ENCODE assay signal across 30 cellular contexts in the genomic region with DNA sequence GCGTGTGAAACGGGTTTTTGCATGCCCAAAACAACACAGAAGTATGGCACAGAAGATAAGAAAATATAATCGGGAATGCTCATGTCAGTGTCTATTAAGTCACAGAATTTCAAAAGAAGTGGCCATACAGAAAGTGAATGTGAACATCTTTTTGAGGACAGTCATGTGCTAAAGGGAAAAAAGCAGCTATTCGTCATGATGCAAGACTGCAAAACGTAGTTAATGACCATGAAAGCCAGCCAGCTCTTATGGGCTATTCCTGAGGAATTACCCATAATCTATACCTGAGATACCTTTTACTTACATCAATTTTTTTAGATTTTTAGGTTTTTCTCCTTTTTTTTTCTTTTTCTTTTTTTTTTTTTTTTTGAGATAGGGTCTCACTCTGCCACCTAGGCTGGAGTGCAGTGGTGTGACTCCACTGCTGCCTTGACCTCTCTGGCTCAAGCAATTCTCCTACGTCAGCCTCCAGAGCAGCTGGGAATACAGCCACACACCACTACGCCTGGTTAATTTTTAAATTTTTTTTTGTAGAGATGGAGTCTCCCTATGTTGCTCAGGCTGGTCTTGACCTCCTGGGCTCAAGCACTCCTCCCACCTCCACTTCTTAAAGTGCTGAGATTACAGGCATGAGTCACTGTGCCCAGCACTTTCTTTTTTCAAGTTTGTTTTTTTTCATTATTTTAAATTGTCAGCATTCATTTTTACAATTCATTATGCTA. TPM values are rescaled to one million over a fixed set of nuclear protein-coding genes. Genes with fewer than 3 reads are reported as not detected.
DNase-seq lines count a peak whose midpoint lies in the region; ATAC-seq, FAIRE-seq and TF ChIP-seq lines count a peak whose summit lies in the region.
"Had no signal": no experiment of that assay in that cellular context is flagged by ENCODE, and none has a peak within 500 bp of the region (broad histone marks: within the 10 kb centered on the region; RNA-seq: fewer than 3 reads in every experiment).

No MANE protein-coding gene starts in this region.

- peak overlapping the region; percentile 14; the same call in 2 of the 3 replicates for H3K4me3 ChIP-seq in A549
- H3K4me3 ChIP-seq in fibroblast of mammary gland (ENCODE audit: control insufficient read depth, low read depth, low read length): no peak overlapping the region
- H3K4me3 ChIP-seq in lower lobe of right lung: no peak overlapping the region
- H3K4me3 ChIP-seq: heart left ventricle, right lobe of liver, tibial artery had no signal

- DNase-seq in A549 (ENCODE audit: low read depth in 1 of 2, low spot score in 1 of 2) (peak in 1 of 2 experiments; percentile 82), NCI-H226 (peak; percentile 45), fibroblast of mammary gland (ENCODE audit: low read depth) (peak; percentile 10), lower lobe of right lung (peak; percentile 34), NCI-H526 (lab: John Stamatoyannopoulos, UW) (no peak)
- no peak for DNase-seq in activated CD8-positive, alpha-beta memory T cell treated with anti-CD3 and anti-CD28 coated beads, Interleukin-2, amount 50 U/mL, for 48 hours
- DNase-seq in stimulated activated naive CD4-positive, alpha-beta T cell treated with Interleukin-2 at 50 U/mL for 16 hours (lab: John Stamatoyannopoulos, UW): no peak
- DNase-seq: 8988T; activated CD4-positive, alpha-beta memory T cell treated with anti-CD3 and anti-CD28 coated beads for 36 hours; activated CD4-positive, CD25-positive, alpha-beta regulatory T cell; activated effector memory CD4-positive, alpha-beta T cell treated with Interleukin-2 at 50 U/mL for 16 hours; activated naive CD8-positive, alpha-beta T cell treated with anti-CD3 and anti-CD28 coated beads for 36 hours; activated T-cell treated with anti-CD3 and anti-CD28 coated beads for 4 hours; AML-193; CD8-positive, alpha-beta T cell; DMS153; GF-D8; H7; heart left ventricle; NCI-H1092 treated with DMSO at 0.1 percent for 48 hours; NCI-H1930; NCI-H345; OCI-M1; right lobe of liver; SHP77; SW 1271; tibial artery had no signal

- peaks cover 15% of the 10 kb centered on the region for H3K9me3 ChIP-seq in A549
- no peaks in the 10 kb centered on the region for H3K9me3 ChIP-seq in lower lobe of right lung
- H3K9me3 ChIP-seq: right lobe of liver had no signal

- ATAC-seq in A549 (peak; percentile 93 to 99), lower lobe of right lung (peak; percentile 79 to 98), HG02571 (IDR thresholded peaks at IDR 0.05; ENCODE audit: unreplicated experiment) (no peak)
- ATAC-seq: CD8-positive, alpha-beta T cell; heart left ventricle had no signal

- no peak for TF ChIP-seq POLR2A in A549 (IDR thresholded peaks at IDR 0.05; ENCODE audit: low read length)

- TF ChIP-seq CTCF in A549 (IDR thresholded peaks at IDR 0.05): no peak
- TF ChIP-seq CTCF in fibroblast of mammary gland (conservative IDR thresholded peaks at IDR 0.05; ENCODE audit: control insufficient read depth, insufficient read depth, low read depth, low read length): no peak
- no peak for TF ChIP-seq CTCF in lower lobe of right lung (IDR thresholded peaks at IDR 0.05)

- POLR2A ChIA-PET in A549 (lab: Yijun Ruan, JAX): interaction anchor here (0.9 kb wide), 1 partner anchor 16 kb away, joined by 4 read pairs; no protein-coding TSS in a partner anchor

- H3K27me3 ChIP-seq in lower lobe of right lung (ENCODE audit: low read depth): no peaks in the 10 kb centered on the region
- H3K27me3 ChIP-seq: tibial artery had no signal

- TF ChIP-seq EP300 in A549 (IDR thresholded peaks at IDR 0.05): no peak

- H3K27ac ChIP-seq in A549 (peak overlapping the region; percentile 66 to 82), lower lobe of right lung (no peak overlapping the region)
- H3K27ac ChIP-seq: heart left ventricle, right lobe of liver, tibial artery had no signal

- intact Hi-C loops in lower lobe of right lung (cut with DNase I): no loop called here

- 0 out of 5 replicates have a peak, but pooled peaks of 1 of the 2 experiments have one; percentile 11 for TF ChIP-seq RAD21 in A549 (conservative IDR thresholded peaks at IDR 0.05 in 1 of 2, IDR thresholded peaks at IDR 0.05 in 1 of 2)

- CTCF ChIA-PET in A549 (lab: Yijun Ruan, JAX): interaction anchor here (0.6 to 5.6 kb wide), 7 partner anchors 8 to 572 kb away, joined by 3 to 25 read pairs (median 5); no protein-coding TSS in a partner anchor

- no peak for FAIRE-seq in A549 (lab: Jason Lieb, UNC)
- FAIRE-seq: GM18507 had no signal

- H3K4me1 ChIP-seq in A549 (peaks cover 18% of the 10 kb centered on the region), lower lobe of right lung (no peaks in the 10 kb centered on the region)
- H3K4me1 ChIP-seq: heart left ventricle, right lobe of liver, tibial artery had no signal

- H3K4me2 ChIP-seq in A549: peak overlapping the region; percentile 77

- no peaks in the 10 kb centered on the region for H3K36me3 ChIP-seq in lower lobe of right lung
- H3K36me3 ChIP-seq: heart left ventricle, right lobe of liver, tibial artery had no signal

- 42% methylated on average over 7 of the region's 7 CpGs for WGBS in A549 (ENCODE audit: missing lambda C conversion rate)

TF ChIP-seq in A549, 52 proteins besides CTCF, POLR2A, EP300 and RAD21:
- TF ChIP-seq JUNB (IDR thresholded peaks at IDR 0.05): peak; percentile 50; the same call in 1 of the 2 replicates
- no peak for TF ChIP-seq MYC (IDR thresholded peaks at IDR 0.05; ENCODE audit: borderline replicate concordance, low read length)
- no peak for TF ChIP-seq TFCP2L1 (CRISPR knock-in tag; IDR thresholded peaks at IDR 0.05)
- TF ChIP-seq, protein P1, sequence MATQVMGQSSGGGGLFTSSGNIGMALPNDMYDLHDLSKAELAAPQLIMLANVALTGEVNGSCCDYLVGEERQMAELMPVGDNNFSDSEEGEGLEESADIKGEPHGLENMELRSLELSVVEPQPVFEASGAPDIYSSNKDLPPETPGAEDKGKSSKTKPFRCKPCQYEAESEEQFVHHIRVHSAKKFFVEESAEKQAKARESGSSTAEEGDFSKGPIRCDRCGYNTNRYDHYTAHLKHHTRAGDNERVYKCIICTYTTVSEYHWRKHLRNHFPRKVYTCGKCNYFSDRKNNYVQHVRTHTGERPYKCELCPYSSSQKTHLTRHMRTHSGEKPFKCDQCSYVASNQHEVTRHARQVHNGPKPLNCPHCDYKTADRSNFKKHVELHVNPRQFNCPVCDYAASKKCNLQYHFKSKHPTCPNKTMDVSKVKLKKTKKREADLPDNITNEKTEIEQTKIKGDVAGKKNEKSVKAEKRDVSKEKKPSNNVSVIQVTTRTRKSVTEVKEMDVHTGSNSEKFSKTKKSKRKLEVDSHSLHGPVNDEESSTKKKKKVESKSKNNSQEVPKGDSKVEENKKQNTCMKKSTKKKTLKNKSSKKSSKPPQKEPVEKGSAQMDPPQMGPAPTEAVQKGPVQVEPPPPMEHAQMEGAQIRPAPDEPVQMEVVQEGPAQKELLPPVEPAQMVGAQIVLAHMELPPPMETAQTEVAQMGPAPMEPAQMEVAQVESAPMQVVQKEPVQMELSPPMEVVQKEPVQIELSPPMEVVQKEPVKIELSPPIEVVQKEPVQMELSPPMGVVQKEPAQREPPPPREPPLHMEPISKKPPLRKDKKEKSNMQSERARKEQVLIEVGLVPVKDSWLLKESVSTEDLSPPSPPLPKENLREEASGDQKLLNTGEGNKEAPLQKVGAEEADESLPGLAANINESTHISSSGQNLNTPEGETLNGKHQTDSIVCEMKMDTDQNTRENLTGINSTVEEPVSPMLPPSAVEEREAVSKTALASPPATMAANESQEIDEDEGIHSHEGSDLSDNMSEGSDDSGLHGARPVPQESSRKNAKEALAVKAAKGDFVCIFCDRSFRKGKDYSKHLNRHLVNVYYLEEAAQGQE (IDR thresholded peaks at IDR 0.05): no peak
- no peak for TF ChIP-seq BHLHE40 (IDR thresholded peaks at IDR 0.05; ENCODE audit: low read depth, low read length)
- TF ChIP-seq NPAS2 (CRISPR knock-in tag; IDR thresholded peaks at IDR 0.05; ENCODE audit: borderline replicate concordance): no peak
- TF ChIP-seq GATA3 (IDR thresholded peaks at IDR 0.05; ENCODE audit: borderline replicate concordance): no peak
- 0 out of 2 replicates have a peak, but pooled peaks have one; percentile 39 for TF ChIP-seq FOSL2 (IDR thresholded peaks at IDR 0.05)
- TF ChIP-seq FOSL2 (CRISPR knock-in tag; IDR thresholded peaks at IDR 0.05): peak; percentile 69
- TF ChIP-seq JUN (IDR thresholded peaks at IDR 0.05): peak in 1 of 2 experiments; percentile 47; a peak in 1 of 5 replicates
- TF ChIP-seq, protein P2, sequence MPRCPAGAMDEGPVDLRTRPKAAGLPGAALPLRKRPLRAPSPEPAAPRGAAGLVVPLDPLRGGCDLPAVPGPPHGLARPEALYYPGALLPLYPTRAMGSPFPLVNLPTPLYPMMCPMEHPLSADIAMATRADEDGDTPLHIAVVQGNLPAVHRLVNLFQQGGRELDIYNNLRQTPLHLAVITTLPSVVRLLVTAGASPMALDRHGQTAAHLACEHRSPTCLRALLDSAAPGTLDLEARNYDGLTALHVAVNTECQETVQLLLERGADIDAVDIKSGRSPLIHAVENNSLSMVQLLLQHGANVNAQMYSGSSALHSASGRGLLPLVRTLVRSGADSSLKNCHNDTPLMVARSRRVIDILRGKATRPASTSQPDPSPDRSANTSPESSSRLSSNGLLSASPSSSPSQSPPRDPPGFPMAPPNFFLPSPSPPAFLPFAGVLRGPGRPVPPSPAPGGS (IDR thresholded peaks at IDR 0.05): no peak
- no peak for TF ChIP-seq MAFK (IDR thresholded peaks at IDR 0.05; ENCODE audit: partially characterized antibody)
- no peak for TF ChIP-seq KDM1A (IDR thresholded peaks at IDR 0.05; ENCODE audit: low read depth)
TF ChIP-seq in A549: peak in this region for 3.

RNA-seq across cellular contexts. Expression of a gene that starts 18.1 kb away (rescaled TPM):
- polyA plus RNA-seq in A549 (2011; rRNA removed): not detected in 2 replicates
- polyA plus RNA-seq in A549 (2012; cell fraction: cytosol; rRNA removed): not detected in 2 replicates
- polyA plus RNA-seq in A549 (2012; cell fraction: nucleus; rRNA removed): 0.02 and 0.05 TPM in 2 replicates
- polyA plus RNA-seq in A549 (2017; fragmentation: RNase III; extraction: RNeasy Plus Mini Kit Qiagen cat#74134 plus additional on column Dnase treatment): 0.05 to 0.07 TPM (median 0.05 TPM) in 3 replicates
- not detected in 2 replicates for polyA minus RNA-seq in A549 (2011; rRNA and poly(A)+ RNA removed)
- total RNA-seq in lower lobe of right lung: 5.8 TPM
- total RNA-seq: H7, neural crest cell had no signal

Comparison
In these comparisons a context has a peak if more than half of its experiments do, and no peak if none do; other contexts are left out.
1. DNase-seq: peak in NCI-H226 (single experiment), fibroblast of mammary gland (single experiment) and lower lobe of right lung (single experiment); none in NCI-H526 (0 of 2), activated CD8-positive, alpha-beta memory T cell treated with anti-CD3 and anti-CD28 coated beads, Interleukin-2, amount 50 U/mL, for 48 hours (single experiment) and stimulated activated naive CD4-positive, alpha-beta T cell treated with Interleukin-2 at 50 U/mL for 16 hours (single experiment).